ENCODE assay signal across 9 cellular contexts in genomic region chr14:21300892-21301291, GRCh38. TPM values are rescaled to one million over a fixed set of nuclear protein-coding genes. Genes with fewer than 3 reads are reported as not detected.
DNase-seq lines count a peak whose midpoint lies in the region; ATAC-seq and TF ChIP-seq lines count a peak whose summit lies in the region.
"Had no signal": no experiment of that assay in that cellular context is flagged by ENCODE, and none has a peak within 500 bp of the region (broad histone marks: within the 10 kb centered on the region; RNA-seq: fewer than 3 reads in every experiment).

No MANE protein-coding gene starts in this region.

- TF ChIP-seq CTCF in HFF-Myc (IDR thresholded peaks at IDR 0.05; ENCODE audit: low read depth, low read length, missing control alignments), result no peak
- TF ChIP-seq CTCF in RWPE2 (IDR thresholded peaks at IDR 0.05; ENCODE audit: poor library complexity, severe bottlenecking), result no peak
- no peak for TF ChIP-seq CTCF in chondrocyte (IDR thresholded peaks at IDR 0.05)
- no peak for TF ChIP-seq CTCF in transverse colon (IDR thresholded peaks at IDR 0.05)
- TF ChIP-seq CTCF in uterus (IDR thresholded peaks at IDR 0.05), result no peak

- H3K27ac ChIP-seq in RWPE2 (ENCODE audit: poor library complexity, severe bottlenecking) (no peak overlapping the region), mesodermal cell (ENCODE audit: low read depth, low read length, severe bottlenecking) (no peak overlapping the region), transverse colon (no peak overlapping the region), uterus (no peak overlapping the region)
- H3K27ac ChIP-seq in effector memory CD4-positive, alpha-beta T cell (ENCODE audit: insufficient read depth, low read length, poor library complexity, severe bottlenecking), result no peak overlapping the region

- TF ChIP-seq POLR2A in transverse colon (IDR thresholded peaks at IDR 0.05) (no peak), uterus (IDR thresholded peaks at IDR 0.05) (no peak)

- H3K4me1 Mint-ChIP-seq in chondrocyte (ENCODE audit: low read depth), result no peaks in the 10 kb centered on the region

- WGBS in mesodermal cell (ENCODE audit: insufficient coverage in 2 of 2), 2 experiments, result 4 to 5% methylated on average over 25 to 29 of the region's 30 CpGs
- 2 to 3% methylated on average over 5 to 30 of the region's 30 CpGs for WGBS in transverse colon (ENCODE audit: low coverage in 1 of 2), 2 donors

- H3K4me1 ChIP-seq in RWPE2 (ENCODE audit: insufficient read depth, poor library complexity, severe bottlenecking), result no peaks in the 10 kb centered on the region
- no peaks in the 10 kb centered on the region for H3K4me1 ChIP-seq in mesodermal cell (ENCODE audit: control insufficient read depth, insufficient read depth, low read length, poor library complexity, severe bottlenecking)
- peaks cover 4 to 6% (median 6%) of the 10 kb centered on the region in 4 donors for H3K4me1 ChIP-seq in transverse colon
- no peaks in the 10 kb centered on the region for H3K4me1 ChIP-seq in uterus
- peaks cover 3% of the 10 kb centered on the region for H3K4me1 ChIP-seq in effector memory CD4-positive, alpha-beta T cell (ENCODE audit: control insufficient read depth, insufficient read depth, low read length, poor library complexity, severe bottlenecking)

- no peaks in the 10 kb centered on the region for H3K36me3 ChIP-seq in RWPE2 (ENCODE audit: low read depth)
- H3K36me3 ChIP-seq in mesodermal cell (ENCODE audit: control insufficient read depth, insufficient read depth, low read length), result no peaks in the 10 kb centered on the region
- H3K36me3 ChIP-seq in transverse colon, result no peaks in the 10 kb centered on the region
- H3K36me3 ChIP-seq in uterus, result no peaks in the 10 kb centered on the region
- H3K36me3 ChIP-seq in effector memory CD4-positive, alpha-beta T cell (ENCODE audit: control insufficient read depth, insufficient read depth, low read length), result no peaks in the 10 kb centered on the region

- in situ Hi-C loops in transverse colon (cut with MboI; ENCODE audit: low pct_ligation_motif_present in 1 of 4, low pct_unique_long_range_greater_than_20kb in 1 of 4, low sequenced_read_pairs in 3 of 4), result no loop called here

- TF ChIP-seq EP300 in transverse colon (IDR thresholded peaks at IDR 0.05; ENCODE audit: low read depth), result no peak

- H3K9me3 ChIP-seq in RWPE2 (ENCODE audit: severe bottlenecking), result no peaks in the 10 kb centered on the region
- no peaks in the 10 kb centered on the region for H3K9me3 ChIP-seq in mesodermal cell (ENCODE audit: control insufficient read depth, low read length)
- H3K9me3 ChIP-seq in transverse colon, result no peaks in the 10 kb centered on the region
- H3K9me3 ChIP-seq in uterus, result no peaks in the 10 kb centered on the region
- no peaks in the 10 kb centered on the region for H3K9me3 ChIP-seq in effector memory CD4-positive, alpha-beta T cell (ENCODE audit: control insufficient read depth, low read length)

- H3K27ac Mint-ChIP-seq in chondrocyte (ENCODE audit: unreplicated experiment), result no peak overlapping the region

- intact Hi-C loops in transverse colon (cut with DNase I; ENCODE audit: low total_unique reads), result no loop called here
- intact Hi-C loops in uterus (cut with DNase I; ENCODE audit: low total_unique reads), result no loop called here

- H3K4me3 ChIP-seq in HFF-Myc (replicated peaks; ENCODE audit: low read depth, low read length) (peak overlapping the region; percentile 4; the same call in 1 of the 2 replicates), RWPE2 (ENCODE audit: severe bottlenecking) (peak overlapping the region; percentile 5), mesodermal cell (ENCODE audit: extremely low read depth, insufficient read depth, low read length, poor library complexity, severe bottlenecking) (peak overlapping the region; percentile 17), transverse colon (peak overlapping the region in 2 of 4 donors; percentile 17 to 46), uterus (no peak overlapping the region)
- H3K4me3 ChIP-seq in effector memory CD4-positive, alpha-beta T cell (ENCODE audit: insufficient read depth, low read depth, low read length, poor library complexity, severe bottlenecking), result no peak overlapping the region

- H3K36me3 Mint-ChIP-seq in chondrocyte (ENCODE audit: low read depth), result no peaks in the 10 kb centered on the region

- ATAC-seq in RWPE2 (ENCODE audit: low read depth), result peak; percentile 70

- no peaks in the 10 kb centered on the region for H3K27me3 ChIP-seq in RWPE2 (ENCODE audit: insufficient read depth, poor library complexity, severe bottlenecking)
- H3K27me3 ChIP-seq in transverse colon, result peaks cover 10% of the 10 kb centered on the region
- H3K27me3 ChIP-seq in uterus, result peaks cover 0 to 4% of the 10 kb centered on the region in 2 donors
- H3K27me3 ChIP-seq in effector memory CD4-positive, alpha-beta T cell (replicated peaks; ENCODE audit: control insufficient read depth, insufficient read depth, low read length, poor library complexity, severe bottlenecking), result no peaks in the 10 kb centered on the region

- peak overlapping the region; percentile 44 for H3K4me3 Mint-ChIP-seq in chondrocyte (ENCODE audit: unreplicated experiment)

- H3K27me3 Mint-ChIP-seq in chondrocyte (ENCODE audit: low read depth), result peaks cover 20% of the 10 kb centered on the region

- DNase-seq in HFF-Myc (ENCODE audit: extremely low read depth, low read depth) (no peak), RWPE2 (ENCODE audit: low spot score) (no peak), chondrocyte (ENCODE audit: low spot score) (no peak), transverse colon (peak; percentile 48), uterus (no peak)
- DNase-seq in NK-92 treated with Interleukin-12 subunit alpha and Interleukin-12 subunit beta, amount 100 ng/mL, for 24 hours (lab: John Stamatoyannopoulos, UW), result no peak
- DNase-seq in effector memory CD4-positive, alpha-beta T cell, result no peak

- no peaks in the 10 kb centered on the region for H3K9me3 Mint-ChIP-seq in chondrocyte (ENCODE audit: low read depth)

RNA-seq across cellular contexts. Expression of gene RPGRIP1, which starts 21.0 kb away (rescaled TPM):
- total RNA-seq in chondrocyte (not detected in 3 replicates), transverse colon (under 1 TPM in 2 of 4 donors, not detected in 2; 0.27 to 0.48 TPM), uterus (under 1 TPM in 1 of 4 donors, not detected in 3; 0.14 TPM)
- not detected for polyA plus RNA-seq in mesodermal cell (2013, experiment 1 of 2)
- polyA plus RNA-seq in mesodermal cell (2013, experiment 2 of 2), result not detected
- total RNA-seq: M059J had no signal

RNA-seq across cellular contexts. Expression of gene HNRNPC, which starts 31.6 kb away (rescaled TPM):
- 286 to 352 TPM (median 291 TPM) in 3 replicates for total RNA-seq in chondrocyte
- 666 TPM for polyA plus RNA-seq in mesodermal cell (2013, experiment 1 of 2)
- 685 TPM for polyA plus RNA-seq in mesodermal cell (2013, experiment 2 of 2)
- total RNA-seq in transverse colon, result 100 to 1,000 TPM; 192 to 343 (median 212) TPM
- total RNA-seq in uterus, result 100 to 1,000 TPM; 378 to 599 (median 531) TPM

Comparison
In these comparisons a context has a peak if more than half of its experiments do, and no peak if none do; other contexts are left out.
1. H3K4me3 ChIP-seq: peak in HFF-Myc (single experiment), RWPE2 (single experiment) and mesodermal cell (single experiment); none in uterus (0 of 2) and effector memory CD4-positive, alpha-beta T cell (single experiment).